Comparison of ENCODE assay signal across 8 cellular contexts in genomic region chr7:77697535-77697831, GRCh38. TPM values are rescaled to one million over a fixed set of nuclear protein-coding genes. Genes with fewer than 3 reads are reported as not detected.
DNase-seq lines count a peak whose midpoint lies in the region; ATAC-seq lines count a peak whose summit lies in the region.

No MANE protein-coding gene starts in this region.

- CTCF ChIA-PET in naive thymus-derived CD4-positive, alpha-beta T cell (lab: Charles Lee), result interaction anchor here (0.6 to 2.2 kb wide), 6 partner anchors 20 to 62 kb away, joined by 3 to 6 read pairs (median 3); no protein-coding TSS in a partner anchor

- POLR2A ChIA-PET in naive thymus-derived CD4-positive, alpha-beta T cell (lab: Charles Lee), result interaction anchor here (1.8 to 3.5 kb wide), 2 partner anchors 11 to 67 kb away, joined by 6 to 29 read pairs; no protein-coding TSS in a partner anchor

- peak overlapping the region; percentile 18; the same call in 1 of the 2 replicates for H3K27ac ChIP-seq in SK-N-MC
- peak overlapping the region; percentile 94 for H3K27ac ChIP-seq in naive thymus-derived CD4-positive, alpha-beta T cell (ENCODE audit: low read depth, low read length)

- H3K27me3 ChIP-seq in endocrine pancreas (ENCODE audit: control insufficient read depth, insufficient read depth, low read length), result no peaks in the 10 kb centered on the region
- H3K27me3 ChIP-seq in naive thymus-derived CD4-positive, alpha-beta T cell (ENCODE audit: control insufficient read depth in 2 of 2, insufficient read depth in 2 of 2, low read length in 2 of 2), result no peaks in the 10 kb centered on the region

- H3K27me3 Mint-ChIP-seq in naive thymus-derived CD4-positive, alpha-beta T cell, result no peaks in the 10 kb centered on the region

- no peaks in the 10 kb centered on the region for H3K9me3 Mint-ChIP-seq in naive thymus-derived CD4-positive, alpha-beta T cell

- peaks cover 18% of the 10 kb centered on the region for H3K4me1 ChIP-seq in endocrine pancreas (ENCODE audit: control insufficient read depth, insufficient read depth, low read length)
- peaks cover 15 to 22% of the 10 kb centered on the region in 2 donors for H3K4me1 ChIP-seq in naive thymus-derived CD4-positive, alpha-beta T cell (ENCODE audit: control insufficient read depth in 2 of 2, insufficient read depth in 2 of 2, low read length in 2 of 2)

- H3K27ac Mint-ChIP-seq in naive thymus-derived CD4-positive, alpha-beta T cell, result peak overlapping the region; percentile 90 to 97 (median 96)

- H3K36me3 ChIP-seq in SK-N-MC (ENCODE audit: insufficient read depth, low read length) (peaks cover 7% of the 10 kb centered on the region; the same call in 1 of the 2 replicates), endocrine pancreas (ENCODE audit: control insufficient read depth, insufficient read depth, low read length) (no peaks in the 10 kb centered on the region)
- H3K36me3 ChIP-seq in naive thymus-derived CD4-positive, alpha-beta T cell (ENCODE audit: control insufficient read depth in 2 of 3, insufficient read depth in 3 of 3, low read length in 3 of 3), result peaks cover 0 to 10% (median 0%) of the 10 kb centered on the region in 3 experiments

- H3K9ac ChIP-seq in SK-N-MC (ENCODE audit: insufficient read length) (peak overlapping the region; percentile 90), endocrine pancreas (ENCODE audit: control insufficient read depth, insufficient read depth, low read length) (peak overlapping the region; percentile 79)

- ATAC-seq in GM21717 (IDR thresholded peaks at IDR 0.05; ENCODE audit: unreplicated experiment) (peak; percentile 13), GM21576 (IDR thresholded peaks at IDR 0.05; ENCODE audit: unreplicated experiment) (no peak), HG02885 (IDR thresholded peaks at IDR 0.05; ENCODE audit: poor library complexity, unreplicated experiment) (no peak), GM21447 (IDR thresholded peaks at IDR 0.05; ENCODE audit: unreplicated experiment) (no peak)
- no peak for ATAC-seq in naive thymus-derived CD4-positive, alpha-beta T cell

- peak overlapping the region; percentile 89 to 100 (median 99) for H3K4me3 Mint-ChIP-seq in naive thymus-derived CD4-positive, alpha-beta T cell

- H3K9me3 ChIP-seq in SK-N-MC (ENCODE audit: low read depth, low read length) (no peaks in the 10 kb centered on the region), endocrine pancreas (ENCODE audit: control insufficient read depth, low read length) (no peaks in the 10 kb centered on the region)
- no peaks in the 10 kb centered on the region for H3K9me3 ChIP-seq in naive thymus-derived CD4-positive, alpha-beta T cell (ENCODE audit: control insufficient read depth in 2 of 3, low read length in 3 of 3)

- DNase-seq in SK-N-MC (ENCODE audit: low read depth, low spot score), result no peak
- peak in 1 of 9 donors; percentile 4 for DNase-seq in naive thymus-derived CD4-positive, alpha-beta T cell
- DNase-seq in SW 1271 (lab: John Stamatoyannopoulos, UW), result no peak

- peaks cover 26 to 78% (median 65%) of the 10 kb centered on the region in 7 donors for H3K4me1 Mint-ChIP-seq in naive thymus-derived CD4-positive, alpha-beta T cell

- peak overlapping the region; percentile 94 for H3K4me3 ChIP-seq in SK-N-MC
- H3K4me3 ChIP-seq in endocrine pancreas (ENCODE audit: control insufficient read depth, insufficient read depth, low read length), result peak overlapping the region; percentile 97
- H3K4me3 ChIP-seq in naive thymus-derived CD4-positive, alpha-beta T cell (ENCODE audit: low read length), result peak overlapping the region; percentile 99

- intact Hi-C loops in naive thymus-derived CD4-positive, alpha-beta T cell (cut with micrococcal nuclease), result loop anchor here (2.0 to 5.0 kb wide), 6 partner anchors 23 to 1380 kb away; partner anchors contain the start of gene YWHAG (in 1 of the 2)

- H3K36me3 Mint-ChIP-seq in naive thymus-derived CD4-positive, alpha-beta T cell, result peaks cover 4 to 10% (median 8%) of the 10 kb centered on the region in 5 donors

RNA-seq across cellular contexts. Expression of gene RSBN1L, which starts 1.2 kb away (rescaled TPM):
- 10 to 100 TPM; 19.7 to 41.7 (median 30.8) TPM for total RNA-seq in naive thymus-derived CD4-positive, alpha-beta T cell
- polyA plus RNA-seq in naive thymus-derived CD4-positive, alpha-beta T cell, result 1 to 10 TPM; 7.7 to 7.8 TPM
